Comparison of ENCODE assay signal across 29 cellular contexts in genomic region chrX:78075787-78076389, GRCh38. TPM values are rescaled to one million over a fixed set of nuclear protein-coding genes. Genes with fewer than 3 reads are reported as not detected.
DNase-seq lines count a peak whose midpoint lies in the region; ATAC-seq, FAIRE-seq and TF ChIP-seq lines count a peak whose summit lies in the region.
"Had no signal": no experiment of that assay in that cellular context is flagged by ENCODE, and none has a peak within 500 bp of the region (broad histone marks: within the 10 kb centered on the region; RNA-seq: fewer than 3 reads in every experiment).

No MANE protein-coding gene starts in this region.

- H3K9me3 ChIP-seq in breast epithelium, result peaks cover 7 to 10% of the 10 kb centered on the region in 2 donors
- H3K9me3 ChIP-seq: ovary, SJSA1, testis, vagina had no signal

- H3K9me3 Mint-ChIP-seq in MCF 10A (ENCODE audit: unreplicated experiment), result peaks cover 20% of the 10 kb centered on the region
- H3K9me3 Mint-ChIP-seq in T-helper 2 cell treated with Interferon-gamma antibody and Interleukin-4, amounts not matched to agents 5 μg/mL and 100 μg/mL, for 36 hours, result peaks cover 22% of the 10 kb centered on the region
- H3K9me3 Mint-ChIP-seq in activated naive CD4-positive, alpha-beta T cell treated with anti-CD3 and anti-CD28 coated beads, Interleukin-2, amount 50 U/mL, for 72 hours, result peaks cover 5 to 8% of the 10 kb centered on the region in 2 donors

- no peaks in the 10 kb centered on the region for H3K27me3 ChIP-seq in breast epithelium
- H3K27me3 ChIP-seq: hepatocyte, ovary, SJSA1, testis, vagina had no signal

- no peak overlapping the region for H3K4me3 ChIP-seq in breast epithelium
- H3K4me3 ChIP-seq: hepatocyte, ovary, SJSA1, testis, vagina had no signal

- no peak overlapping the region for H3K4me3 Mint-ChIP-seq in MCF 10A (ENCODE audit: unreplicated experiment)
- no peak overlapping the region for H3K4me3 Mint-ChIP-seq in T-helper 2 cell treated with Interferon-gamma antibody and Interleukin-4, amounts not matched to agents 5 μg/mL and 100 μg/mL, for 36 hours
- H3K4me3 Mint-ChIP-seq: CD14-positive monocyte; immature natural killer cell; natural killer cell treated with Interleukin-12 subunit alpha and Interleukin-12 subunit beta and Interleukin-15 and Interleukin-18, amount 100 ng/mL, for 72 hours; T-helper 1 cell treated with Interleukin-12 subunit alpha and Interleukin-12 subunit beta and Interleukin-4 antibody, amounts not matched to agents 30 μg/mL and 1 μg/mL, for 36 hours had no signal

- H3K27me3 Mint-ChIP-seq in MCF 10A (ENCODE audit: insufficient read depth, unreplicated experiment), result no peaks in the 10 kb centered on the region
- no peaks in the 10 kb centered on the region for H3K27me3 Mint-ChIP-seq in T-helper 2 cell treated with Interferon-gamma antibody and Interleukin-4, amounts not matched to agents 5 μg/mL and 100 μg/mL, for 36 hours (ENCODE audit: low read depth)

- peak; percentile 87 to 88 for ATAC-seq in activated naive CD4-positive, alpha-beta T cell treated with anti-CD3 and anti-CD28 coated beads, Interleukin-2, amount 50 U/mL, for 72 hours
- no peak for ATAC-seq in stimulated activated naive CD8-positive, alpha-beta T cell treated with anti-CD3 and anti-CD28 coated beads, Interleukin-15, Interleukin-2, amounts not matched to agents 100 U/mL and 50 U/mL, for 24 hours
- ATAC-seq in GM21723 (IDR thresholded peaks at IDR 0.05; ENCODE audit: unreplicated experiment), result no peak
- ATAC-seq: left ventricle myocardium superior; natural killer cell treated with Interleukin-12 subunit alpha and Interleukin-12 subunit beta and Interleukin-15 and Interleukin-18, amount 100 ng/mL, for 72 hours; Panc1; right cardiac atrium had no signal

- POLR2A ChIA-PET in MCF 10A (lab: Yijun Ruan, JAX), result interaction anchor here (1.1 kb wide), 1 partner anchor 180 kb away, joined by 3 read pairs; the partner anchor contains the start of gene MAGT1

- TF ChIP-seq POLR2A in breast epithelium (IDR thresholded peaks at IDR 0.05), result no peak

- BruUV-seq in MCF 10A (replicated peaks; lab: Mats Ljungman, UMichigan), result no TSS peak

- H3K4me1 Mint-ChIP-seq in MCF 10A (ENCODE audit: insufficient read depth, unreplicated experiment), result no peaks in the 10 kb centered on the region
- peaks cover 10% of the 10 kb centered on the region for H3K4me1 Mint-ChIP-seq in T-helper 2 cell treated with Interferon-gamma antibody and Interleukin-4, amounts not matched to agents 5 μg/mL and 100 μg/mL, for 36 hours (ENCODE audit: low read depth)
- H3K4me1 Mint-ChIP-seq: CD14-positive monocyte had no signal

- H3K4me1 ChIP-seq in breast epithelium, result no peaks in the 10 kb centered on the region
- H3K4me1 ChIP-seq: SJSA1, testis, vagina had no signal

- intact Hi-C loops in MCF 10A (cut with micrococcal nuclease), result no loop called here
- intact Hi-C loops in breast epithelium (cut with DNase I; ENCODE audit: low total_unique reads), result no loop called here

- no peak for TF ChIP-seq CTCF in MCF 10A (IDR thresholded peaks at IDR 0.05; ENCODE audit: unreplicated experiment)
- no peak for TF ChIP-seq CTCF in breast epithelium (IDR thresholded peaks at IDR 0.05)

- no peaks in the 10 kb centered on the region for H3K36me3 ChIP-seq in breast epithelium
- H3K36me3 ChIP-seq: ovary, SJSA1, vagina had no signal

- H3K27ac Mint-ChIP-seq in MCF 10A (ENCODE audit: low read depth, unreplicated experiment), result no peak overlapping the region
- no peak overlapping the region for H3K27ac Mint-ChIP-seq in T-helper 2 cell treated with Interferon-gamma antibody and Interleukin-4, amounts not matched to agents 5 μg/mL and 100 μg/mL, for 36 hours
- peak overlapping the region; percentile 79 to 89 for H3K27ac Mint-ChIP-seq in activated naive CD4-positive, alpha-beta T cell treated with anti-CD3 and anti-CD28 coated beads, Interleukin-2, amount 50 U/mL, for 72 hours
- H3K27ac Mint-ChIP-seq: CD14-positive monocyte; immature natural killer cell; T-helper 1 cell treated with Interleukin-12 subunit alpha and Interleukin-12 subunit beta and Interleukin-4 antibody, amounts not matched to agents 30 μg/mL and 1 μg/mL, for 36 hours had no signal

- CTCF ChIA-PET in MCF 10A (lab: Yijun Ruan, JAX), result interaction anchor here (1.4 kb wide), 1 partner anchor 17 kb away, joined by 5 read pairs; no protein-coding TSS in a partner anchor

- no peak overlapping the region for H3K27ac ChIP-seq in breast epithelium
- H3K27ac ChIP-seq: hepatocyte, ovary, SJSA1, testis, vagina had no signal

- DNase-seq in MCF 10A (ENCODE audit: unreplicated experiment), result peak; percentile 3
- no peak for DNase-seq in breast epithelium (ENCODE audit: low spot score in 2 of 2)
- DNase-seq in T-helper 2 cell treated with Interferon-gamma antibody and Interleukin-4, amounts not matched to agents 5 μg/mL and 100 μg/mL, for 36 hours (ENCODE audit: low spot score), result peak; percentile 4
- DNase-seq in activated naive CD4-positive, alpha-beta T cell treated with anti-CD3 and anti-CD28 coated beads, Interleukin-2, amount 50 U/mL, for 72 hours (ENCODE audit: low spot score in 2 of 2), result peak; percentile 9 to 55
- DNase-seq in stimulated activated naive CD8-positive, alpha-beta T cell treated with anti-CD3 and anti-CD28 coated beads, Interleukin-15, Interleukin-2, amounts not matched to agents 100 U/mL and 50 U/mL, for 24 hours, result peak; percentile 5
- DNase-seq in HTR-8/SVneo (ENCODE audit: insufficient read length, low spot score), result no peak
- DNase-seq: activated effector memory CD4-positive, alpha-beta T cell treated with anti-CD3 and anti-CD28 coated beads, Interleukin-2, amount 50 U/mL, for 16 hours; cerebellar nuclear complex; erythroblast; foreskin melanocyte; immature natural killer cell; left ventricle myocardium superior; midbrain; MM.1S; NCI-H146; NCI-H510A treated with DMSO at 0.1 percent for 48 hours; NK-92 treated with Interleukin-12 subunit alpha and Interleukin-12 subunit beta, amount 100 ng/mL, for 24 hours; ovary; right cardiac atrium; testis had no signal

- no peak for FAIRE-seq in HTR-8/SVneo (lab: Jason Lieb, UNC)
- FAIRE-seq: H1 had no signal

- H3K36me3 Mint-ChIP-seq in MCF 10A (ENCODE audit: insufficient read depth, unreplicated experiment), result no peaks in the 10 kb centered on the region
- peaks cover 3% of the 10 kb centered on the region for H3K36me3 Mint-ChIP-seq in T-helper 2 cell treated with Interferon-gamma antibody and Interleukin-4, amounts not matched to agents 5 μg/mL and 100 μg/mL, for 36 hours (ENCODE audit: low read depth)
- peaks cover 8 to 15% of the 10 kb centered on the region in 2 donors for H3K36me3 Mint-ChIP-seq in activated naive CD4-positive, alpha-beta T cell treated with anti-CD3 and anti-CD28 coated beads, Interleukin-2, amount 50 U/mL, for 72 hours
- H3K36me3 Mint-ChIP-seq: CD14-positive monocyte had no signal

RNA-seq across cellular contexts. Expression of gene PGK1, which starts 28.2 kb away (rescaled TPM):
- total RNA-seq in MCF 10A (2022) (279 and 310 TPM in 2 replicates), breast epithelium (100 to 1,000 TPM; 122 to 149 (median 126) TPM)
- total RNA-seq in activated naive CD4-positive, alpha-beta T cell treated with anti-CD3 and anti-CD28 coated beads, Interleukin-2, amount 50 U/mL, for 72 hours, result 1,000 to 10,000 TPM in 1 of 2 donors, 100 to 1,000 TPM in 1; 472 to 1,846 TPM

Comparison
In these comparisons a context has a peak if more than half of its experiments do, and no peak if none do; other contexts are left out.
1. DNase-seq: peak in MCF 10A (single experiment), T-helper 2 cell treated with Interferon-gamma antibody and Interleukin-4, amounts not matched to agents 5 μg/mL and 100 μg/mL, for 36 hours (single experiment), activated naive CD4-positive, alpha-beta T cell treated with anti-CD3 and anti-CD28 coated beads, Interleukin-2, amount 50 U/mL, for 72 hours (2 of 2) and stimulated activated naive CD8-positive, alpha-beta T cell treated with anti-CD3 and anti-CD28 coated beads, Interleukin-15, Interleukin-2, amounts not matched to agents 100 U/mL and 50 U/mL, for 24 hours (single experiment); none in breast epithelium (0 of 2) and HTR-8/SVneo (single experiment).
2. H3K27ac Mint-ChIP-seq: peak in activated naive CD4-positive, alpha-beta T cell treated with anti-CD3 and anti-CD28 coated beads, Interleukin-2, amount 50 U/mL, for 72 hours (2 of 2); none in MCF 10A (single experiment) and T-helper 2 cell treated with Interferon-gamma antibody and Interleukin-4, amounts not matched to agents 5 μg/mL and 100 μg/mL, for 36 hours (single experiment).
3. ATAC-seq: peak in activated naive CD4-positive, alpha-beta T cell treated with anti-CD3 and anti-CD28 coated beads, Interleukin-2, amount 50 U/mL, for 72 hours (2 of 2); none in stimulated activated naive CD8-positive, alpha-beta T cell treated with anti-CD3 and anti-CD28 coated beads, Interleukin-15, Interleukin-2, amounts not matched to agents 100 U/mL and 50 U/mL, for 24 hours (single experiment) and GM21723 (single experiment).